Comparison of ENCODE assay signal across 27 cellular contexts in the genomic region with DNA sequence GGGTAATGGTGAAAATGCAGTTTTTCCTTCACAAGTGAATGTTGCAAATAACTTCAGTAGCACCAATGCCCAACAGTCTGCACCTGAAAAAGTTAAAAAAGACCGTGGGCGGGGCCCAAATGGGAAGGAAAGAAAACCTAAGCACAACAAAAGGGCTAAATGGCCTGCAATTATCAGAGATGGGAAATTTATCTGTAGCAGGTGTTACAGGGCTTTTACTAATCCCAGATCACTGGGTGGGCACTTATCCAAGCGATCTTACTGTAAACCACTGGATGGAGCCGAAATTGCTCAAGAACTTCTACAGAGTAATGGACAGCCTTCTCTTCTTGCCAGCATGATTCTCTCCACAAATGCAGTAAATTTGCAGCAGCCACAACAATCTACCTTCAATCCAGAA.
"Had no signal": no experiment of that assay in that cellular context is flagged by ENCODE, and none has a peak within 500 bp of the region (broad histone marks: within the 10 kb centered on the region; RNA-seq: fewer than 3 reads in every experiment).

No MANE protein-coding gene starts in this region.

- H3K4me3 ChIP-seq: ascending aorta, cardiac muscle cell, colonic mucosa, left lung, lower lobe of right lung, neural progenitor cell, right atrium auricular region, stomach, thyroid gland, upper lobe of right lung had no signal

- H3K4me1 Mint-ChIP-seq: activated naive CD4-positive, alpha-beta T cell treated with anti-CD3 and anti-CD28 coated beads, Interleukin-2, amount 10 ng/mL, durations not matched to agents 7 days and 5 days; activated naive CD8-positive, alpha-beta T cell treated with anti-CD3 and anti-CD28 coated beads, Interleukin-2, amount 10 ng/mL, durations not matched to agents 7 days and 5 days; brain; neural progenitor cell had no signal

- FAIRE-seq: frontal cortex, islet of Langerhans had no signal

- H3K9me3 Mint-ChIP-seq: activated naive CD4-positive, alpha-beta T cell treated with anti-CD3 and anti-CD28 coated beads, Interleukin-2, amount 10 ng/mL, durations not matched to agents 7 days and 5 days; activated naive CD8-positive, alpha-beta T cell treated with anti-CD3 and anti-CD28 coated beads, Interleukin-2, amount 10 ng/mL, durations not matched to agents 7 days and 5 days; activated T-helper 1 cell treated with anti-CD3 and anti-CD28 coated beads, Interleukin-12 subunit alpha, Interleukin-12 subunit beta, Interleukin-2, Interleukin-4 antibody, amounts not matched to agents 30 ng/mL and 10 ng/mL and 1 ng/mL, durations not matched to agents 14 hours and 24 hours and 36 hours; natural killer cell; neural progenitor cell had no signal

- H2AFZ ChIP-seq: neural progenitor cell had no signal

- DNase-seq: activated CD4-positive, alpha-beta T cell treated with anti-CD3 and anti-CD28 coated beads for 36 hours; activated CD4-positive, CD25-positive, alpha-beta regulatory T cell; activated effector memory CD4-positive, alpha-beta T cell treated with anti-CD3 and anti-CD28 coated beads, Interleukin-2, amount 50 U/mL, for 16 hours; activated naive CD4-positive, alpha-beta T cell treated with anti-CD3 and anti-CD28 coated beads, Interleukin-2, amount 10 ng/mL, durations not matched to agents 7 days and 5 days; activated naive CD8-positive, alpha-beta T cell treated with anti-CD3 and anti-CD28 coated beads, Interleukin-2, amount 10 ng/mL, durations not matched to agents 7 days and 5 days; cerebellar nuclear complex; colonic mucosa; effector CD8-positive, alpha-beta T cell; left lung; lower lobe of right lung; mesenchymal stem cell; natural killer cell; occipital lobe; stimulated activated CD4-positive, alpha-beta T cell treated with anti-CD3 and anti-CD28 coated beads, Interleukin-15, amount 100 ng/mL, for 24 hours; stimulated activated CD4-positive, alpha-beta T cell treated with anti-CD3 and anti-CD28 coated beads, Interleukin-2, amount 100 ng/mL, for 24 hours; stimulated activated naive B cell treated with anti-CD40 and anti-IgM and Interleukin-4, amounts not matched to agents 10 μg/mL and 1 μg/mL and 100 μg/mL, for 72 hours; stomach; thyroid gland; upper lobe of right lung had no signal

- H3K4me2 ChIP-seq: neural progenitor cell had no signal

- H3K27ac ChIP-seq: ascending aorta, cardiac muscle cell, colonic mucosa, left lung, lower lobe of right lung, neural progenitor cell, right atrium auricular region, stomach, thyroid gland, upper lobe of right lung had no signal

- H3K27me3 Mint-ChIP-seq: activated CD4-positive, alpha-beta T cell treated with anti-CD3 and anti-CD28 coated beads for 36 hours; activated naive CD4-positive, alpha-beta T cell treated with anti-CD3 and anti-CD28 coated beads, Interleukin-2, amount 10 ng/mL, durations not matched to agents 7 days and 5 days; activated naive CD8-positive, alpha-beta T cell treated with anti-CD3 and anti-CD28 coated beads, Interleukin-2, amount 10 ng/mL, durations not matched to agents 7 days and 5 days; brain; stimulated activated naive B cell treated with anti-CD40 and anti-IgM and Interleukin-4, amounts not matched to agents 10 μg/mL and 1 μg/mL and 100 μg/mL, for 72 hours had no signal

- H3K27me3 ChIP-seq: ascending aorta, cardiac muscle cell, colonic mucosa, left lung, neural progenitor cell, right atrium auricular region, stomach, thyroid gland, upper lobe of right lung had no signal

- H3K27ac Mint-ChIP-seq: activated CD4-positive, alpha-beta T cell treated with anti-CD3 and anti-CD28 coated beads for 36 hours; activated naive CD4-positive, alpha-beta T cell treated with anti-CD3 and anti-CD28 coated beads, Interleukin-2, amount 10 ng/mL, durations not matched to agents 7 days and 5 days; activated naive CD8-positive, alpha-beta T cell treated with anti-CD3 and anti-CD28 coated beads, Interleukin-2, amount 10 ng/mL, durations not matched to agents 7 days and 5 days; activated T-helper 1 cell treated with anti-CD3 and anti-CD28 coated beads, Interleukin-12 subunit alpha, Interleukin-12 subunit beta, Interleukin-2, Interleukin-4 antibody, amounts not matched to agents 30 ng/mL and 10 ng/mL and 1 ng/mL, durations not matched to agents 14 hours and 24 hours and 36 hours; brain; natural killer cell; neural progenitor cell; stimulated activated naive B cell treated with anti-CD40 and anti-IgM and Interleukin-4, amounts not matched to agents 10 μg/mL and 1 μg/mL and 100 μg/mL, for 72 hours had no signal

- H3K4me1 ChIP-seq: ascending aorta, colonic mucosa, left lung, lower lobe of right lung, neural progenitor cell, right atrium auricular region, stomach, thyroid gland, upper lobe of right lung had no signal

- H3K4me3 Mint-ChIP-seq: activated CD4-positive, alpha-beta T cell treated with anti-CD3 and anti-CD28 coated beads for 36 hours; activated naive CD4-positive, alpha-beta T cell treated with anti-CD3 and anti-CD28 coated beads, Interleukin-2, amount 10 ng/mL, durations not matched to agents 7 days and 5 days; activated naive CD8-positive, alpha-beta T cell treated with anti-CD3 and anti-CD28 coated beads, Interleukin-2, amount 10 ng/mL, durations not matched to agents 7 days and 5 days; activated T-helper 1 cell treated with anti-CD3 and anti-CD28 coated beads, Interleukin-12 subunit alpha, Interleukin-12 subunit beta, Interleukin-2, Interleukin-4 antibody, amounts not matched to agents 30 ng/mL and 10 ng/mL and 1 ng/mL, durations not matched to agents 14 hours and 24 hours and 36 hours; brain; natural killer cell; neural progenitor cell; stimulated activated naive B cell treated with anti-CD40 and anti-IgM and Interleukin-4, amounts not matched to agents 10 μg/mL and 1 μg/mL and 100 μg/mL, for 72 hours had no signal

- ATAC-seq: activated CD4-positive, alpha-beta T cell treated with anti-CD3 and anti-CD28 coated beads for 36 hours; left lung; lower lobe of right lung; natural killer cell; stimulated activated naive B cell treated with anti-CD40 and anti-IgM and Interleukin-4, amounts not matched to agents 10 μg/mL and 1 μg/mL and 100 μg/mL, for 72 hours; upper lobe of right lung had no signal

- H3K9ac ChIP-seq: neural progenitor cell had no signal

- H3K9me3 ChIP-seq: colonic mucosa, left lung, lower lobe of right lung, right atrium auricular region, stomach, thyroid gland, upper lobe of right lung had no signal
